In genomic region chr2:217270089-217270800, GRCh38 we compare ENCODE assay signal across 15 cellular contexts.
"Had no signal": no experiment of that assay in that cellular context is flagged by ENCODE, and none has a peak within 500 bp of the region (broad histone marks: within the 10 kb centered on the region; RNA-seq: fewer than 3 reads in every experiment).

No MANE protein-coding gene starts in this region.

- H3K4me1 Mint-ChIP-seq: activated CD4-positive, alpha-beta T cell treated with anti-CD3 and anti-CD28 coated beads, Interleukin-2, amount 10 ng/mL, durations not matched to agents 7 days and 5 days; activated naive CD8-positive, alpha-beta T cell treated with anti-CD3 and anti-CD28 coated beads, Interleukin-2, amount 50 U/mL, for 24 hours; activated T-helper 17 cell treated with anti-CD3 and anti-CD28 coated beads, Interleukin-2, amount 50 U/mL, for 72 hours; stimulated activated naive CD8-positive, alpha-beta T cell treated with anti-CD3 and anti-CD28 coated beads, Interleukin-15, amount 100 ng/mL, for 72 hours had no signal

- H3K27ac ChIP-seq: breast epithelium, gastrocnemius medialis, heart right ventricle, pancreas, sigmoid colon, spleen, upper lobe of right lung had no signal

- ATAC-seq: activated naive CD8-positive, alpha-beta T cell treated with anti-CD3 and anti-CD28 coated beads, Interleukin-2, amount 50 U/mL, for 24 hours; activated T-helper 17 cell treated with anti-CD3 and anti-CD28 coated beads, Interleukin-2, amount 50 U/mL, for 72 hours; gastrocnemius medialis; heart right ventricle; pancreas; stimulated activated naive CD8-positive, alpha-beta T cell treated with anti-CD3 and anti-CD28 coated beads, Interleukin-15, amount 100 ng/mL, for 72 hours; upper lobe of right lung had no signal

- H3K4me1 ChIP-seq: breast epithelium, pancreas, spleen, upper lobe of right lung had no signal

- H3K4me3 ChIP-seq: breast epithelium, gastrocnemius medialis, heart right ventricle, pancreas, sigmoid colon, spleen, upper lobe of right lung had no signal

- H3K4me3 Mint-ChIP-seq: activated CD4-positive, alpha-beta T cell treated with anti-CD3 and anti-CD28 coated beads, Interleukin-2, amount 10 ng/mL, durations not matched to agents 7 days and 5 days; activated naive CD8-positive, alpha-beta T cell treated with anti-CD3 and anti-CD28 coated beads, Interleukin-2, amount 50 U/mL, for 24 hours; activated T-helper 17 cell treated with anti-CD3 and anti-CD28 coated beads, Interleukin-2, amount 50 U/mL, for 72 hours; stimulated activated naive CD8-positive, alpha-beta T cell treated with anti-CD3 and anti-CD28 coated beads, Interleukin-15, amount 100 ng/mL, for 72 hours had no signal

- DNase-seq: activated CD4-positive, alpha-beta T cell treated with anti-CD3 and anti-CD28 coated beads, Interleukin-2, amount 10 ng/mL, durations not matched to agents 7 days and 5 days; activated naive CD4-positive, alpha-beta T cell treated with Interleukin-2 at 50 U/mL for 16 hours; activated naive CD8-positive, alpha-beta T cell treated with anti-CD3 and anti-CD28 coated beads, Interleukin-2, amount 50 U/mL, for 24 hours; aorta; cerebellar nuclear complex; effector memory CD4-positive, alpha-beta T cell; gastrocnemius medialis; heart right ventricle; pancreas; sigmoid colon; spleen; stimulated activated naive CD8-positive, alpha-beta T cell treated with anti-CD3 and anti-CD28 coated beads, Interleukin-15, amount 100 ng/mL, for 72 hours; upper lobe of right lung had no signal

- H3K36me3 ChIP-seq: breast epithelium, gastrocnemius medialis, heart right ventricle, pancreas, sigmoid colon, spleen, upper lobe of right lung had no signal

- H3K9me3 Mint-ChIP-seq: stimulated activated naive CD8-positive, alpha-beta T cell treated with anti-CD3 and anti-CD28 coated beads, Interleukin-15, amount 100 ng/mL, for 72 hours had no signal

- H3K9me3 ChIP-seq: breast epithelium, gastrocnemius medialis, pancreas, upper lobe of right lung had no signal

- H3K27ac Mint-ChIP-seq: activated CD4-positive, alpha-beta T cell treated with anti-CD3 and anti-CD28 coated beads, Interleukin-2, amount 10 ng/mL, durations not matched to agents 7 days and 5 days; activated naive CD8-positive, alpha-beta T cell treated with anti-CD3 and anti-CD28 coated beads, Interleukin-2, amount 50 U/mL, for 24 hours; activated T-helper 17 cell treated with anti-CD3 and anti-CD28 coated beads, Interleukin-2, amount 50 U/mL, for 72 hours had no signal

- H3K27me3 ChIP-seq: breast epithelium, gastrocnemius medialis, pancreas, sigmoid colon, upper lobe of right lung had no signal
